In genomic region chr5:119074419-119074818, GRCh38 we compare ENCODE assay signal across 10 cellular contexts. TPM values are rescaled to one million over a fixed set of nuclear protein-coding genes. Genes with fewer than 3 reads are reported as not detected.
DNase-seq lines count a peak whose midpoint lies in the region; ATAC-seq and TF ChIP-seq lines count a peak whose summit lies in the region.
"Had no signal": no experiment of that assay in that cellular context is flagged by ENCODE, and none has a peak within 500 bp of the region (broad histone marks: within the 10 kb centered on the region; RNA-seq: fewer than 3 reads in every experiment).

No MANE protein-coding gene starts in this region.

- H3K9me3 Mint-ChIP-seq in natural killer cell = no peaks in the 10 kb centered on the region

- no peak overlapping the region for H3K4me2 ChIP-seq in smooth muscle cell

- DNase-seq in SIG-M5 treated with dmso at 0.1 percent for 504 hours (lab: John Stamatoyannopoulos, UW; ENCODE audit: unreplicated experiment) (peak; percentile 21), SIG-M5 (lab: John Stamatoyannopoulos, UW) (no peak), NAMALWA (ENCODE audit: low spot score) (peak; percentile 58), natural killer cell (no peak), SKM-1 (lab: John Stamatoyannopoulos, UW; ENCODE audit: unreplicated experiment) (no peak), NCI-H510A (lab: John Stamatoyannopoulos, UW) (no peak), smooth muscle cell (lab: John Stamatoyannopoulos, UW; ENCODE audit: unreplicated experiment) (no peak)
- DNase-seq: NCI-H187 treated with DMSO at 0.1 percent for 48 hours had no signal

- intact Hi-C loops in natural killer cell (cut with micrococcal nuclease) = loop anchor here (10.0 kb wide), 1 partner anchor 260 kb away; no protein-coding TSS in a partner anchor

- H3K9ac ChIP-seq in smooth muscle cell (ENCODE audit: low read depth) = no peak overlapping the region

- peaks cover 73% of the 10 kb centered on the region for H3K79me2 ChIP-seq in smooth muscle cell (ENCODE audit: low read depth)

- peak; percentile 22 for ATAC-seq in HG02798 (IDR thresholded peaks at IDR 0.05; ENCODE audit: poor library complexity, unreplicated experiment)
- ATAC-seq in natural killer cell = no peak

- TF ChIP-seq CTCF in natural killer cell (IDR thresholded peaks at IDR 0.05) = no peak
- TF ChIP-seq CTCF in smooth muscle cell (IDR thresholded peaks at IDR 0.05; ENCODE audit: borderline replicate concordance, insufficient read depth, poor library complexity, severe bottlenecking) = no peak

- H3K27me3 ChIP-seq in smooth muscle cell (ENCODE audit: low read depth) = no peaks in the 10 kb centered on the region

- no peak overlapping the region for H3K4me3 ChIP-seq in smooth muscle cell
- H3K4me3 ChIP-seq: skin epidermis had no signal

- H3F3A ChIP-seq in smooth muscle cell (ENCODE audit: low read depth) = peaks cover 6% of the 10 kb centered on the region

- H3K9me3 ChIP-seq in smooth muscle cell (replicated peaks; ENCODE audit: low read depth) = no peaks in the 10 kb centered on the region

- H3K4me3 Mint-ChIP-seq in natural killer cell = peak overlapping the region; percentile 14

- H3K36me3 ChIP-seq in smooth muscle cell (ENCODE audit: low read depth) = no peaks in the 10 kb centered on the region

- peaks cover 23% of the 10 kb centered on the region for H4K20me1 ChIP-seq in smooth muscle cell (ENCODE audit: low read depth)

- H3K27ac ChIP-seq in smooth muscle cell (ENCODE audit: low read depth) = no peak overlapping the region

- peaks cover 18% of the 10 kb centered on the region for H3K4me1 ChIP-seq in smooth muscle cell (ENCODE audit: low read depth)

- no peaks in the 10 kb centered on the region for H3K27me3 Mint-ChIP-seq in natural killer cell (ENCODE audit: low read depth in 2 of 2)

- H3K27ac Mint-ChIP-seq in natural killer cell = peak overlapping the region; percentile 29 to 100

- no peaks in the 10 kb centered on the region for H3K36me3 Mint-ChIP-seq in natural killer cell

- 86% methylated on average over 3 of the region's 3 CpGs for WGBS in smooth muscle cell (ENCODE audit: low lambda C conversion rate)

- no peak overlapping the region for H2AFZ ChIP-seq in smooth muscle cell (ENCODE audit: low read depth)

- H3K4me1 Mint-ChIP-seq in natural killer cell = peaks cover 49 to 53% of the 10 kb centered on the region in 2 donors

RNA-seq across cellular contexts. Expression of gene DMXL1, which starts 3.5 kb away (rescaled TPM):
- total RNA-seq in natural killer cell = 10 to 100 TPM; 36.7 to 43.0 (median 39.9) TPM
- 59.3 and 76.0 TPM in 2 replicates for total RNA-seq in smooth muscle cell
- 9.6 TPM in 2 replicates for polyA plus RNA-seq in smooth muscle cell

Comparison
In these comparisons a context has a peak if more than half of its experiments do, and no peak if none do; other contexts are left out.
1. DNase-seq: peak in SIG-M5 treated with dmso at 0.1 percent for 504 hours (single experiment) and NAMALWA (single experiment); none in SIG-M5 (single experiment), natural killer cell (single experiment), SKM-1 (single experiment), NCI-H510A (single experiment) and smooth muscle cell (single experiment).